ENCODE assay signal across 8 cellular contexts in genomic region chr4:82371398-82371972, GRCh38. TPM values are rescaled to one million over a fixed set of nuclear protein-coding genes. Genes with fewer than 3 reads are reported as not detected.
A peak's percentile ranks its signal among the peaks of the same experiment; 100 is the strongest.
DNase-seq lines count a peak whose midpoint lies in the region; FAIRE-seq and TF ChIP-seq lines count a peak whose summit lies in the region.

No MANE protein-coding gene starts in this region.

- intact Hi-C loops in lower leg skin (cut with DNase I; ENCODE audit: low total_unique reads) (loop anchor here (5.0 kb wide), 1 partner anchor 56 kb away; no protein-coding TSS in a partner anchor), vagina (cut with DNase I) (no loop called here)

- POLR2A ChIA-PET in AG04449 (lab: Yijun Ruan, JAX) = interaction anchor here (0.8 to 1.1 kb wide), 2 partner anchors 58 kb away, joined by 3 to 4 read pairs; no protein-coding TSS in a partner anchor
- POLR2A ChIA-PET in HEK293 (lab: Yijun Ruan, JAX) = interaction anchor here (1.9 kb wide), 1 partner anchor 58 kb away, joined by 17 read pairs; no protein-coding TSS in a partner anchor

- no peaks in the 10 kb centered on the region for H3K27me3 ChIP-seq in vagina

- DNase-seq in AG04449 (ENCODE audit: low read depth, low spot score) (no peak), astrocyte of the cerebellum (ENCODE audit: low read depth) (no peak), lower leg skin (ENCODE audit: low spot score in 2 of 2) (no peak), vagina (ENCODE audit: extremely low spot score in 2 of 2) (no peak), 8988T (no peak), GM12891 (ENCODE audit: insufficient read length, low spot score) (no peak)
- no peak for DNase-seq in stimulated activated CD4-positive, alpha-beta T cell treated with anti-CD3 and anti-CD28 coated beads, Interleukin-4, amount 100 ng/mL, for 1 hour

- H3K27ac ChIP-seq in HEK293 (ENCODE audit: extremely low read depth, low read depth, low read length) = peak overlapping the region; percentile 98; the same call in 1 of the 2 replicates
- peak overlapping the region; percentile 99 for H3K27ac ChIP-seq in vagina

- H3K4me1 ChIP-seq in HEK293 (ENCODE audit: control insufficient read depth, insufficient read depth, low read length) (0 out of 2 replicates have a peak, but pooled peaks cover 2% of the 10 kb centered on the region), vagina (peaks cover 73% of the 10 kb centered on the region)

- TF ChIP-seq POLR2A in lower leg skin (IDR thresholded peaks at IDR 0.05) (no peak), vagina (IDR thresholded peaks at IDR 0.05) (no peak), GM12891 (IDR thresholded peaks at IDR 0.05; ENCODE audit: low read depth, low read length) (no peak)

- H3K4me3 ChIP-seq in AG04449 (ENCODE audit: low read depth, low read length) (peak overlapping the region; percentile 95), HEK293 (ENCODE audit: low read depth, low read length) (peak overlapping the region; percentile 97), astrocyte of the cerebellum (ENCODE audit: low read depth, low read length) (peak overlapping the region; percentile 97), lower leg skin (ENCODE audit: low read depth, poor library complexity, severe bottlenecking) (peak overlapping the region; percentile 95), vagina (peak overlapping the region; percentile 89 to 99)

- H3K9me3 ChIP-seq in HEK293 (ENCODE audit: control insufficient read depth, insufficient read depth, low read depth, low read length) (no peaks in the 10 kb centered on the region), vagina (no peaks in the 10 kb centered on the region)

- 1 to 3% methylated on average over 8 of the region's 8 CpGs for WGBS in lower leg skin, 2 donors

- H3K36me3 ChIP-seq in HEK293 (ENCODE audit: control insufficient read depth in 2 of 2, insufficient read depth in 1 of 2, low read length in 2 of 2) = peaks cover 3 to 64% of the 10 kb centered on the region in 2 experiments; a peak in 2 of 3 replicates
- no peaks in the 10 kb centered on the region for H3K36me3 ChIP-seq in vagina

- in situ Hi-C loops in astrocyte of the cerebellum (cut with HindIII; ENCODE audit: low sequenced_read_pairs) = no loop called here

- TF ChIP-seq CTCF in AG04449 (IDR thresholded peaks at IDR 0.05; ENCODE audit: insufficient read depth, low read length, missing control alignments) (no peak), HEK293 (tag by site-specific recombination; IDR thresholded peaks at IDR 0.05) (no peak), astrocyte of the cerebellum (IDR thresholded peaks at IDR 0.05; ENCODE audit: low read depth, low read length, missing control alignments) (no peak), lower leg skin (IDR thresholded peaks at IDR 0.05) (no peak), vagina (IDR thresholded peaks at IDR 0.05) (no peak)

- no peak for FAIRE-seq in GM12891 (lab: Jason Lieb, UNC)

- CTCF ChIA-PET in AG04449 (lab: Yijun Ruan, JAX) (interaction anchor here (0.9 to 4.2 kb wide), 3 partner anchors 11 to 367 kb away, joined by 3 to 41 read pairs (median 4); no protein-coding TSS in a partner anchor), HEK293 (lab: Yijun Ruan, JAX) (interaction anchor here (1.0 kb wide), 1 partner anchor 58 kb away, joined by 6 read pairs; no protein-coding TSS in a partner anchor)

TF ChIP-seq in HEK293, 187 proteins besides CTCF, POLR2A, EP300 and RAD21 (continues in another document):
- TF ChIP-seq ZNF660 (tag by site-specific recombination; IDR thresholded peaks at IDR 0.05) (0 out of 2 replicates have a peak, but pooled peaks have one; percentile 14), REST (tag by site-specific recombination; IDR thresholded peaks at IDR 0.05) (0 out of 2 replicates have a peak, but pooled peaks have one; percentile 27), ZNF529 (tag by site-specific recombination; IDR thresholded peaks at IDR 0.05; ENCODE audit: insufficient replicate concordance) (no peak)

TF ChIP-seq in GM12891, 5 proteins besides CTCF, POLR2A, EP300 and RAD21:
- TF ChIP-seq POU2F2 (IDR thresholded peaks at IDR 0.05; ENCODE audit: low read depth, low read length) (no peak), SPI1 (IDR thresholded peaks at IDR 0.05; ENCODE audit: low read depth, low read length) (no peak), PAX5 (IDR thresholded peaks at IDR 0.05; ENCODE audit: insufficient read depth, low read length, severe bottlenecking) (no peak), POLR2AphosphoS5 (IDR thresholded peaks at IDR 0.05; ENCODE audit: low read depth, low read length) (no peak), TAF1 (IDR thresholded peaks at IDR 0.05; ENCODE audit: low read depth, low read length) (no peak)

RNA-seq across cellular contexts. Expression of gene HNRNPD, which starts 2.3 kb away (rescaled TPM):
- total RNA-seq in lower leg skin (100 to 1,000 TPM in 1 of 4 donors, 10 to 100 TPM in 3; 54.0 to 140 (median 60.4) TPM), vagina (91.8 TPM)
- polyA plus RNA-seq in GM12891 (2012; ENCODE audit: low read depth, missing spikeins) = 260 TPM

RNA-seq across cellular contexts. Expression of gene HNRNPDL, which starts 58.8 kb away (rescaled TPM):
- 100 to 1,000 TPM in 3 of 4 donors, 10 to 100 TPM in 1; 93.6 to 124 (median 107) TPM for total RNA-seq in lower leg skin
- total RNA-seq in vagina = 189 TPM
- polyA plus RNA-seq in GM12891 (2012; ENCODE audit: low read depth, missing spikeins) = 282 TPM

RNA-seq across cellular contexts. Expression of gene ENOPH1, which starts 58.9 kb away (rescaled TPM):
- total RNA-seq in lower leg skin = 10 to 100 TPM; 21.2 to 44.3 (median 34.6) TPM
- 16.0 TPM for total RNA-seq in vagina
- polyA plus RNA-seq in GM12891 (2012; ENCODE audit: low read depth, missing spikeins) = 27.0 TPM
